In the genomic region with DNA sequence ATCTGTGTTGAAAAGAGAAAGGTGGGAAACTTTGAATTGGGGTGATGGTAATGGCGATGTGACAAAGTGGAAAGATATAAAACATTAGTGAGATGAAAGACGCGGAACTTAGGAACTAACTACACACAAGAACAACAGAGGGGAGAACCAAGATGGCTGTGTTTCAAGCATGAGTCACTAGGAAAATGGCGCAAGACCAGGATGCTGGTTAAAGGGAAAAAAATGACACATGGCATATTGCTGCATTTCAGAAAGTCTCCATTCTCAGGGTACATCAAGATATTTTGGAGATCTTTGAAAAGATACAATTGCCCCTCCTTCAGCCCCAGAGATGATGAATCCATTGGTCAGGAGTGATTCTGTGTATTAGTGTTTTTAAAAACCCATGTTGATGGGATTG, we compare ENCODE assay signal across 16 cellular contexts.
A peak's percentile ranks its signal among the peaks of the same experiment; 100 is the strongest.
DNase-seq lines count a peak whose midpoint lies in the region; ATAC-seq and TF ChIP-seq lines count a peak whose summit lies in the region.
"Had no signal": no experiment of that assay in that cellular context is flagged by ENCODE, and none has a peak within 500 bp of the region (broad histone marks: within the 10 kb centered on the region; RNA-seq: fewer than 3 reads in every experiment).

No MANE protein-coding gene starts in this region.

- no peak for TF ChIP-seq CTCF in fibroblast of pulmonary artery (IDR thresholded peaks at IDR 0.05; ENCODE audit: low read length, missing control alignments)

- no peak overlapping the region for H3K4me3 ChIP-seq in fibroblast of pulmonary artery (replicated peaks; ENCODE audit: low read depth, low read length)
- H3K4me3 ChIP-seq: BLaER1, ovary had no signal

- ATAC-seq in HG02884 (IDR thresholded peaks at IDR 0.05; ENCODE audit: unreplicated experiment) (no peak), GM21381 (IDR thresholded peaks at IDR 0.05; ENCODE audit: unreplicated experiment) (no peak)
- ATAC-seq: activated CD4-positive, alpha-beta T cell treated with anti-CD3 and anti-CD28 coated beads for 36 hours had no signal

- DNase-seq in A172 (ENCODE audit: low spot score): peak; percentile 58
- DNase-seq in GM04503 (ENCODE audit: low read depth): peak; percentile 59
- DNase-seq in RKO (ENCODE audit: low spot score): peak; percentile 70
- peak; percentile 87 for DNase-seq in fibroblast of pulmonary artery (ENCODE audit: low read depth)
- no peak for DNase-seq in NCI-H128 (lab: John Stamatoyannopoulos, UW; ENCODE audit: unreplicated experiment)
- DNase-seq in NCI-H187 (lab: John Stamatoyannopoulos, UW): no peak
- DNase-seq: activated CD4-positive, alpha-beta T cell treated with anti-CD3 and anti-CD28 coated beads for 36 hours; glutamatergic neuron; left ventricle myocardium superior; NCI-H2227 treated with DMSO at 0.1 percent for 48 hours; stimulated activated CD4-positive, alpha-beta T cell treated with anti-CD3 and anti-CD28 coated beads, Interleukin-4, amount 100 ng/mL, for 4 hours; substantia nigra had no signal

Comparison
In these comparisons a context has a peak if more than half of its experiments do, and no peak if none do; other contexts are left out.
1. DNase-seq: peak in A172 (single experiment), GM04503 (single experiment), RKO (single experiment) and fibroblast of pulmonary artery (single experiment); none in NCI-H128 (single experiment) and NCI-H187 (0 of 2).